In the genomic region with DNA sequence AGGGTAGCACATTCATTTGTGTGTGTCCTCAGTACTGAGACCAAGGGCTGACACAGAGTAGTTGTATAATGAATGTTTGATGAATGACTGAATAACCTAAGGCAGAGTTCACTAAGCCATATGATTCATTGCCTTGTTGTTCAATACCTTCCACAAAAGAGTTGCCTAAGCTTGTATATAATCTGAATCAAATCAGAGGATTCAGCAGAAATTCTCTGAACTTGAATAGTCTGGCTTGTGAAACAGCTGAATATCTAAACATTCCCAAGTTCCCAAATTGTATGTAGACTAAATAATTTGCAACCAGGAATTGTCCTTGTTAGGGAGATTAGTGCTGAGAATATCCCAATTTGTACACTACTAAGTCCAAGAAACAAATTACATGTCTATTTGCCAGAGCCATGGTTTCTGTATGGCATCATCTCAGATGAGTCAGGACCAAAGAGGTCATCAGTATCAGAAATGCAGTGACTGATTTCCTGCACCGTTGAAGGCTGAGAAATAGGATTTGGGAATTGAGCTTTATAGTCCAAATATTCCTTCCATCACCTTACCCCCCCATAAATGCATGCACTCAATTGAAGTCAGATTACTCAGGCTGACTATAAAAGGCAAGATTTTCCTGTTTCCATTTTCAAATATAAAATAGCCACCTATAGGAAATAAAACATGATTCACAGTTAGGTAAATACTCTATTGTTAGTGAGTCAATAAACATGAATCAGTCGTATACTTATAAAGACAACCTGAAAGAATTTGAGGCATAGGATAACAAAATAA, we compare ENCODE assay signal across 11 cellular contexts.
A peak's percentile ranks its signal among the peaks of the same experiment; 100 is the strongest.
DNase-seq lines count a peak whose midpoint lies in the region; ATAC-seq and TF ChIP-seq lines count a peak whose summit lies in the region.
"Had no signal": no experiment of that assay in that cellular context is flagged by ENCODE, and none has a peak within 500 bp of the region (broad histone marks: within the 10 kb centered on the region; RNA-seq: fewer than 3 reads in every experiment).

No MANE protein-coding gene starts in this region.

- peak; percentile 92 for ATAC-seq in esophagus mucosa
- no peak for ATAC-seq in GM19452 (IDR thresholded peaks at IDR 0.05; ENCODE audit: unreplicated experiment)
- ATAC-seq in GM18505 (IDR thresholded peaks at IDR 0.05; ENCODE audit: unreplicated experiment), result no peak
- ATAC-seq: naive thymus-derived CD4-positive, alpha-beta T cell had no signal

- H3K4me3 ChIP-seq in skeletal muscle satellite cell (ENCODE audit: low read length), result no peak overlapping the region

- peaks cover 22% of the 10 kb centered on the region for H3K4me1 ChIP-seq in skeletal muscle satellite cell (ENCODE audit: control insufficient read depth, insufficient read depth, low read length)

- H3K4me2 ChIP-seq in skeletal muscle satellite cell (ENCODE audit: low read length), result peak overlapping the region; percentile 22

- H3K9ac ChIP-seq in skeletal muscle satellite cell (ENCODE audit: low read depth, low read length), result no peak overlapping the region

- no peak for TF ChIP-seq POLR2A in GM18505 (IDR thresholded peaks at IDR 0.05; ENCODE audit: borderline replicate concordance, extremely low read depth, insufficient read depth, insufficient read length)

- no peaks in the 10 kb centered on the region for H3K27me3 ChIP-seq in skeletal muscle satellite cell (ENCODE audit: control insufficient read depth, insufficient read depth, low read length)

- no peaks in the 10 kb centered on the region for H3K9me3 ChIP-seq in skeletal muscle satellite cell (replicated peaks; ENCODE audit: low read length)

- DNase-seq in SIG-M5 treated with dmso at 0.1 percent for 504 hours (lab: John Stamatoyannopoulos, UW; ENCODE audit: unreplicated experiment), result peak; percentile 25
- no peak for DNase-seq in SIG-M5 (lab: John Stamatoyannopoulos, UW)
- DNase-seq in NCI-H748 (lab: John Stamatoyannopoulos, UW; ENCODE audit: unreplicated experiment), result peak; percentile 41
- DNase-seq in NCI-H1048 (lab: John Stamatoyannopoulos, UW), result no peak
- DNase-seq: caudate nucleus; naive thymus-derived CD4-positive, alpha-beta T cell; NCI-H2029 treated with DMSO at 0.1 percent for 48 hours had no signal

- H3K36me3 ChIP-seq in skeletal muscle satellite cell (ENCODE audit: insufficient read depth, low read length), result no peaks in the 10 kb centered on the region

Comparison
In these comparisons a context has a peak if more than half of its experiments do, and no peak if none do; other contexts are left out.
1. DNase-seq: peak in SIG-M5 treated with dmso at 0.1 percent for 504 hours (single experiment) and NCI-H748 (single experiment); none in SIG-M5 (single experiment) and NCI-H1048 (single experiment).